In genomic region chr2:46393865-46394264, GRCh38 we compare ENCODE assay signal across 31 cellular contexts.
"Had no signal": no experiment of that assay in that cellular context is flagged by ENCODE, and none has a peak within 500 bp of the region (broad histone marks: within the 10 kb centered on the region; RNA-seq: fewer than 3 reads in every experiment).

No MANE protein-coding gene starts in this region.

- H3K4me3 Mint-ChIP-seq: activated CD4-positive, alpha-beta T cell treated with anti-CD3 and anti-CD28 coated beads, Interleukin-2, amount 10 ng/mL, durations not matched to agents 24 days and 14 days; activated CD8-positive, alpha-beta T cell treated with anti-CD3 and anti-CD28 coated beads for 36 hours; activated naive CD4-positive, alpha-beta T cell treated with anti-CD3 and anti-CD28 coated beads for 36 hours; activated T-helper 17 cell treated with anti-CD3 and anti-CD28 coated beads, Interleukin-2, amount 50 U/mL, for 72 hours; T-helper 1 cell treated with Interleukin-12 subunit alpha and Interleukin-12 subunit beta and Interleukin-4 antibody, amounts not matched to agents 30 μg/mL and 1 μg/mL, for 36 hours; T-helper 2 cell treated with Interferon-gamma antibody and Interleukin-4, amounts not matched to agents 5 μg/mL and 100 μg/mL, for 36 hours had no signal

- H3K27ac ChIP-seq: adrenal gland, body of pancreas, Peyer's patch had no signal

- FAIRE-seq: astrocyte, bronchial epithelial cell, TTC549 had no signal

- H3K4me3 ChIP-seq: adrenal gland, body of pancreas, MG63, Peyer's patch had no signal

- H3K9me3 Mint-ChIP-seq: activated CD4-positive, alpha-beta T cell treated with anti-CD3 and anti-CD28 coated beads, Interleukin-2, amount 10 ng/mL, durations not matched to agents 24 days and 14 days; activated CD8-positive, alpha-beta T cell treated with anti-CD3 and anti-CD28 coated beads for 36 hours; activated naive CD4-positive, alpha-beta T cell treated with anti-CD3 and anti-CD28 coated beads for 36 hours; activated naive CD4-positive, alpha-beta T cell treated with anti-CD3 and anti-CD28 coated beads, Interleukin-2, amount 50 U/mL, for 72 hours; activated T-helper 17 cell treated with anti-CD3 and anti-CD28 coated beads, Interleukin-2, amount 50 U/mL, for 72 hours; T-helper 1 cell treated with Interleukin-12 subunit alpha and Interleukin-12 subunit beta and Interleukin-4 antibody, amounts not matched to agents 30 μg/mL and 1 μg/mL, for 36 hours; T-helper 2 cell treated with Interferon-gamma antibody and Interleukin-4, amounts not matched to agents 5 μg/mL and 100 μg/mL, for 36 hours had no signal

- H3K27me3 ChIP-seq: adrenal gland, body of pancreas, MG63, Peyer's patch had no signal

- DNase-seq: activated CD4-positive, alpha-beta T cell treated with anti-CD3 and anti-CD28 coated beads, Interleukin-2, amount 10 ng/mL, durations not matched to agents 24 days and 14 days; activated CD4-positive, alpha-beta T cell treated with anti-CD3 and anti-CD28 coated beads, Interleukin-2, amount 50 U/mL, for 4 hours; activated CD8-positive, alpha-beta T cell treated with anti-CD3 and anti-CD28 coated beads for 36 hours; activated gamma-delta T cell treated with Interleukin-2 at 50 U/mL for 16 hours; activated naive CD4-positive, alpha-beta T cell treated with anti-CD3 and anti-CD28 coated beads for 36 hours; activated T-cell treated with anti-CD3 and anti-CD28 coated beads, Interleukin-2, amount 50 U/mL, for 48 hours; body of pancreas; caudate nucleus; Kasumi-1; KG1; MG63; NCI-H1048; NCI-H1105 treated with DMSO at 0.1 percent for 48 hours; NCI-H1436; NCI-H1694; NCI-H1930; NCI-H2081 treated with DMSO at 0.1 percent for 48 hours; NCI-H345; NCI-H524 treated with DMSO at 0.1 percent for 48 hours; PC-3; Peyer's patch; RPMI8226; SIG-M5 had no signal

- H3K36me3 ChIP-seq: adrenal gland, Peyer's patch had no signal

- H3K9me3 ChIP-seq: adrenal gland, body of pancreas, MG63, Peyer's patch had no signal

- H3K36me3 Mint-ChIP-seq: activated naive CD4-positive, alpha-beta T cell treated with anti-CD3 and anti-CD28 coated beads, Interleukin-2, amount 50 U/mL, for 72 hours had no signal

- H3K27me3 Mint-ChIP-seq: activated CD8-positive, alpha-beta T cell treated with anti-CD3 and anti-CD28 coated beads for 36 hours had no signal

- H3K27ac Mint-ChIP-seq: activated CD8-positive, alpha-beta T cell treated with anti-CD3 and anti-CD28 coated beads for 36 hours; activated naive CD4-positive, alpha-beta T cell treated with anti-CD3 and anti-CD28 coated beads for 36 hours; activated naive CD4-positive, alpha-beta T cell treated with anti-CD3 and anti-CD28 coated beads, Interleukin-2, amount 50 U/mL, for 72 hours; activated T-helper 17 cell treated with anti-CD3 and anti-CD28 coated beads, Interleukin-2, amount 50 U/mL, for 72 hours; T-helper 1 cell treated with Interleukin-12 subunit alpha and Interleukin-12 subunit beta and Interleukin-4 antibody, amounts not matched to agents 30 μg/mL and 1 μg/mL, for 36 hours; T-helper 2 cell treated with Interferon-gamma antibody and Interleukin-4, amounts not matched to agents 5 μg/mL and 100 μg/mL, for 36 hours had no signal

- ATAC-seq: activated CD8-positive, alpha-beta T cell treated with anti-CD3 and anti-CD28 coated beads for 36 hours; activated naive CD4-positive, alpha-beta T cell treated with anti-CD3 and anti-CD28 coated beads, Interleukin-2, amount 50 U/mL, for 72 hours; activated T-helper 17 cell treated with anti-CD3 and anti-CD28 coated beads, Interleukin-2, amount 50 U/mL, for 72 hours; body of pancreas; PC-3 had no signal

- H3K4me1 ChIP-seq: adrenal gland, body of pancreas, Peyer's patch had no signal
